ENCODE assay signal across 13 cellular contexts in the genomic region with DNA sequence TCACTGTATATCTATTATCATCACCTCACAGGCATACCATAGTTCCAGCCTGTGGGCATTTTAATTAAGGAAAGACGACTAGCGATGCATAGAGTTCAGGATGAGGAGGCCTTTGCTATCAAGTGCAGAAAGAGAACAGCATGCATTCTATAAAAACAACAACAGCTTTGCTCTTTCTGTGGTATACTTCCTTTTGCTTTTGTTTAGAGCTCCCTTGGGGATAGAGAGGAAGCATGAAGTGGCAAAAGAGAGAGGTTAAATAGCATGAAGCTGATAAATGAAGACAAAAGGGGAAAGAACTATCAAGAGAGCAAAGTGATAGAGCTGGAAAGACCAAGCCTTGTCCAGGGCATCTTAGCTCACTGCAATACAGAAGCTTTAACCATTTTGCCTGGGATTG. TPM values are rescaled to one million over a fixed set of nuclear protein-coding genes. Genes with fewer than 3 reads are reported as not detected.
DNase-seq lines count a peak whose midpoint lies in the region; ATAC-seq, FAIRE-seq and TF ChIP-seq lines count a peak whose summit lies in the region.
"Had no signal": no experiment of that assay in that cellular context is flagged by ENCODE, and none has a peak within 500 bp of the region (broad histone marks: within the 10 kb centered on the region; RNA-seq: fewer than 3 reads in every experiment).

No MANE protein-coding gene starts in this region.

- no peak overlapping the region for H3K4me3 Mint-ChIP-seq in central memory CD8-positive, alpha-beta T cell
- H3K4me3 Mint-ChIP-seq in activated T-helper 2 cell treated with anti-CD3 and anti-CD28 coated beads, Interferon-gamma antibody, Interleukin-2, Interleukin-4, amounts not matched to agents 10 μg/mL and 5 μg/mL and 100 μg/mL, durations not matched to agents 14 hours and 24 hours and 36 hours (ENCODE audit: low read depth) = no peak overlapping the region

- H3K9me3 Mint-ChIP-seq in central memory CD8-positive, alpha-beta T cell = no peaks in the 10 kb centered on the region
- H3K9me3 Mint-ChIP-seq in activated T-helper 2 cell treated with anti-CD3 and anti-CD28 coated beads, Interferon-gamma antibody, Interleukin-2, Interleukin-4, amounts not matched to agents 10 μg/mL and 5 μg/mL and 100 μg/mL, durations not matched to agents 14 hours and 24 hours and 36 hours = peaks cover 3% of the 10 kb centered on the region

- H3K4me1 ChIP-seq in HepG2 (ENCODE audit: insufficient read depth, low read length) = no peaks in the 10 kb centered on the region

- H3K79me2 ChIP-seq in HepG2 (ENCODE audit: insufficient read depth, low read length) = no peaks in the 10 kb centered on the region

- TF ChIP-seq POLR2A in HepG2 (IDR thresholded peaks at IDR 0.05; ENCODE audit: insufficient read depth in 1 of 2, low read depth in 2 of 2, low read length in 2 of 2) = no peak

- TF ChIP-seq CTCF in HepG2 (CRISPR knock-in tag; IDR thresholded peaks at IDR 0.05) = no peak

- no peak overlapping the region for H2AFZ ChIP-seq in HepG2 (ENCODE audit: low read length)

- CTCF ChIA-PET in HepG2 (lab: Yijun Ruan, JAX; ENCODE audit: low intra/inter-chr PET ratio, low total read pairs) = no interaction called here

- H3K9me3 ChIP-seq in HepG2 (ENCODE audit: low read length) = no peaks in the 10 kb centered on the region
- H3K9me3 ChIP-seq: ovary, Peyer's patch had no signal

- no peak for TF ChIP-seq EP300 in HepG2 (IDR thresholded peaks at IDR 0.05; ENCODE audit: low read depth in 2 of 2, low read length in 2 of 2)
- TF ChIP-seq EP300 in HepG2 (CRISPR knock-in tag; IDR thresholded peaks at IDR 0.05; ENCODE audit: borderline replicate concordance) = no peak

- no peaks in the 10 kb centered on the region for H3K27me3 Mint-ChIP-seq in central memory CD8-positive, alpha-beta T cell
- H3K27me3 Mint-ChIP-seq in activated T-helper 2 cell treated with anti-CD3 and anti-CD28 coated beads, Interferon-gamma antibody, Interleukin-2, Interleukin-4, amounts not matched to agents 10 μg/mL and 5 μg/mL and 100 μg/mL, durations not matched to agents 14 hours and 24 hours and 36 hours (ENCODE audit: low read depth) = no peaks in the 10 kb centered on the region

- intact Hi-C loops in activated T-helper 2 cell treated with anti-CD3 and anti-CD28 coated beads, Interferon-gamma antibody, Interleukin-2, Interleukin-4, amounts not matched to agents 10 μg/mL and 5 μg/mL and 100 μg/mL, durations not matched to agents 14 hours and 24 hours and 36 hours (cut with micrococcal nuclease) = no loop called here
- intact Hi-C loops in HepG2 (cut with micrococcal nuclease; ENCODE audit: unreplicated experiment) = no loop called here

- H3K36me3 ChIP-seq in HepG2 (replicated peaks in 1 of 2; ENCODE audit: control insufficient read depth in 1 of 2, insufficient read depth in 2 of 2, low read length in 2 of 2) = no peaks in the 10 kb centered on the region
- H3K36me3 ChIP-seq: ovary, Peyer's patch had no signal

- TF ChIP-seq RAD21 in HepG2 (CRISPR knock-in tag; IDR thresholded peaks at IDR 0.05) = no peak

- H3K4me2 ChIP-seq in HepG2 (ENCODE audit: low read depth, low read length) = no peak overlapping the region

- WGBS in HepG2 (ENCODE audit: low lambda C conversion rate) = 0% methylated on average over 2 of the region's 2 CpGs

- in situ Hi-C loops in HepG2 (cut with HindIII; ENCODE audit: extremely low pct_ligation_motif_present, low pct_unique_long_range_greater_than_20kb) = no loop called here

- peak overlapping the region; percentile 20 for H3K27ac Mint-ChIP-seq in central memory CD8-positive, alpha-beta T cell (ENCODE audit: low read depth)
- no peak overlapping the region for H3K27ac Mint-ChIP-seq in activated T-helper 2 cell treated with anti-CD3 and anti-CD28 coated beads, Interferon-gamma antibody, Interleukin-2, Interleukin-4, amounts not matched to agents 10 μg/mL and 5 μg/mL and 100 μg/mL, durations not matched to agents 14 hours and 24 hours and 36 hours

- H4K20me1 ChIP-seq in HepG2 (ENCODE audit: insufficient read depth, low read length) = no peaks in the 10 kb centered on the region

- POLR2A ChIA-PET in HepG2 (lab: Yijun Ruan, JAX) = no interaction called here

- H3K9ac ChIP-seq in HepG2 (ENCODE audit: insufficient read depth, low read depth, low read length) = no peak overlapping the region

- ATAC-seq in GM18519 (IDR thresholded peaks at IDR 0.05; ENCODE audit: low FRiP score, unreplicated experiment) (peak; percentile 53), GM21717 (IDR thresholded peaks at IDR 0.05; ENCODE audit: unreplicated experiment) (peak; percentile 66), HG03439 (IDR thresholded peaks at IDR 0.05; ENCODE audit: unreplicated experiment) (peak; percentile 62), HepG2 (no peak)
- ATAC-seq in central memory CD8-positive, alpha-beta T cell (replicated peaks; ENCODE audit: extremely low read depth, poor library complexity, severe bottlenecking) = no peak

- peaks cover 27% of the 10 kb centered on the region for H3K36me3 Mint-ChIP-seq in central memory CD8-positive, alpha-beta T cell (ENCODE audit: insufficient read depth)
- no peaks in the 10 kb centered on the region for H3K36me3 Mint-ChIP-seq in activated T-helper 2 cell treated with anti-CD3 and anti-CD28 coated beads, Interferon-gamma antibody, Interleukin-2, Interleukin-4, amounts not matched to agents 10 μg/mL and 5 μg/mL and 100 μg/mL, durations not matched to agents 14 hours and 24 hours and 36 hours (ENCODE audit: low read depth)

- no peak for DNase-seq in central memory CD8-positive, alpha-beta T cell (ENCODE audit: low spot score in 2 of 2)
- DNase-seq in inferior parietal cortex (ENCODE audit: extremely low spot score) = no peak
- DNase-seq in activated T-helper 2 cell treated with anti-CD3 and anti-CD28 coated beads, Interferon-gamma antibody, Interleukin-2, Interleukin-4, amounts not matched to agents 10 μg/mL and 5 μg/mL and 100 μg/mL, durations not matched to agents 14 hours and 24 hours and 36 hours (ENCODE audit: low spot score) = no peak
- no peak for DNase-seq in HepG2 (ENCODE audit: low spot score)
- no peak for DNase-seq in hippocampal formation (lab: John Stamatoyannopoulos, UW)
- DNase-seq: activated CD4-positive, alpha-beta T cell treated with anti-CD3 and anti-CD28 coated beads for 1 hour; ovary; Peyer's patch had no signal

- no peak overlapping the region for H3K27ac ChIP-seq in HepG2 (ENCODE audit: extremely low read length, insufficient read depth, low read length)
- H3K27ac ChIP-seq: ovary had no signal

- FAIRE-seq in HepG2 (lab: Jason Lieb, UNC) = no peak
- FAIRE-seq: endometrium, keratinocyte had no signal

- H3K4me1 Mint-ChIP-seq in central memory CD8-positive, alpha-beta T cell = peaks cover 48% of the 10 kb centered on the region
- H3K4me1 Mint-ChIP-seq in activated T-helper 2 cell treated with anti-CD3 and anti-CD28 coated beads, Interferon-gamma antibody, Interleukin-2, Interleukin-4, amounts not matched to agents 10 μg/mL and 5 μg/mL and 100 μg/mL, durations not matched to agents 14 hours and 24 hours and 36 hours (ENCODE audit: low read depth) = peaks cover 1% of the 10 kb centered on the region

- H3K4me3 ChIP-seq in HepG2 (replicated peaks in 1 of 3; ENCODE audit: insufficient read depth in 1 of 3, low read depth in 2 of 3, low read length in 3 of 3) = no peak overlapping the region
- H3K4me3 ChIP-seq: ovary, Peyer's patch had no signal

- 0 out of 5 replicates have a peak, but pooled peaks cover 0 to 2% of the 10 kb centered on the region in 2 experiments for H3K27me3 ChIP-seq in HepG2 (ENCODE audit: control insufficient read depth in 1 of 2, insufficient read depth in 2 of 2, low read length in 2 of 2)
- H3K27me3 ChIP-seq: ovary, Peyer's patch had no signal

- BruUV-seq in HepG2 (replicated peaks; lab: Mats Ljungman, UMichigan) = no TSS peak

RNA-seq across cellular contexts. Expression of a gene that starts 23.5 kb away (rescaled TPM):
- total RNA-seq in activated T-helper 2 cell treated with anti-CD3 and anti-CD28 coated beads, Interferon-gamma antibody, Interleukin-2, Interleukin-4, amounts not matched to agents 10 μg/mL and 5 μg/mL and 100 μg/mL, durations not matched to agents 14 hours and 24 hours and 36 hours = not detected in 2 replicates
- total RNA-seq in HepG2 (2016; rRNA removed; fragmentation: Illumina TruSeq; extraction: Trizol) = not detected in 2 replicates
- not detected in 2 replicates for total RNA-seq in HepG2 (2016; cell fraction: cytosol; rRNA removed; fragmentation: Illumina TruSeq; extraction: Trizol; ENCODE audit: low read depth)
- not detected in 2 replicates for total RNA-seq in HepG2 (2016; cell fraction: insoluble cytoplasmic fraction; rRNA removed; fragmentation: Illumina TruSeq; extraction: Trizol)
- total RNA-seq in HepG2 (2016; cell fraction: membrane; rRNA removed; fragmentation: Illumina TruSeq; extraction: Trizol) = not detected in 2 replicates
- total RNA-seq in HepG2 (2016; cell fraction: nucleus; rRNA removed; fragmentation: Illumina TruSeq; extraction: Trizol) = not detected in 2 replicates
- polyA plus RNA-seq in HepG2 (2011; rRNA removed) = not detected in 2 replicates
- polyA plus RNA-seq in HepG2 (2011; cell fraction: cytosol; rRNA removed) = not detected in 2 replicates
- not detected in 2 replicates for polyA plus RNA-seq in HepG2 (2011; cell fraction: nucleus; rRNA removed)
- polyA plus RNA-seq in HepG2 (2012) = not detected in 2 replicates
- polyA plus RNA-seq in HepG2 (2016; cell fraction: cytosol; fragmentation: Illumina TruSeq; extraction: Trizol; ENCODE audit: low read depth) = not detected in 2 replicates
- polyA plus RNA-seq in HepG2 (2016; cell fraction: insoluble cytoplasmic fraction; fragmentation: Illumina TruSeq; extraction: Trizol; ENCODE audit: low read depth) = not detected in 2 replicates
- polyA plus RNA-seq in HepG2 (2016; cell fraction: membrane; fragmentation: Illumina TruSeq; extraction: Trizol; ENCODE audit: low read depth) = not detected in 2 replicates
- polyA plus RNA-seq in HepG2 (2016; cell fraction: nucleus; fragmentation: Illumina TruSeq; extraction: Trizol; ENCODE audit: insufficient read depth, low read depth) = not detected in 2 replicates
- polyA minus RNA-seq in HepG2 (2011; rRNA and poly(A)+ RNA removed; ENCODE audit: low replicate concordance) = not detected in 2 replicates
- polyA minus RNA-seq in HepG2 (2011; cell fraction: cytosol; rRNA and poly(A)+ RNA removed) = not detected in 2 replicates
- polyA minus RNA-seq in HepG2 (2011; cell fraction: nucleus; rRNA and poly(A)+ RNA removed) = not detected in 2 replicates
- total RNA-seq: ovary had no signal
- polyA plus RNA-seq: keratinocyte, ovary had no signal

Comparison
In these comparisons a context has a peak if more than half of its experiments do, and no peak if none do; other contexts are left out.
1. ATAC-seq: peak in GM18519 (single experiment), GM21717 (single experiment) and HG03439 (single experiment); none in central memory CD8-positive, alpha-beta T cell (single experiment) and HepG2 (single experiment).